19 cellular contexts compared by ENCODE assay signal in genomic region chr2:178825183-178825582, GRCh38. TPM values are rescaled to one million over a fixed set of nuclear protein-coding genes. Genes with fewer than 3 reads are reported as not detected.
A peak's percentile ranks its signal among the peaks of the same experiment; 100 is the strongest.
DNase-seq lines count a peak whose midpoint lies in the region; ATAC-seq and TF ChIP-seq lines count a peak whose summit lies in the region.
"Had no signal": no experiment of that assay in that cellular context is flagged by ENCODE, and none has a peak within 500 bp of the region (broad histone marks: within the 10 kb centered on the region; RNA-seq: fewer than 3 reads in every experiment).

No MANE protein-coding gene starts in this region.

- no peaks in the 10 kb centered on the region for H3K36me3 ChIP-seq in MG63
- H3K36me3 ChIP-seq in body of pancreas (replicated peaks in 1 of 2; ENCODE audit: insufficient read depth in 1 of 2, low read depth in 2 of 2): no peaks in the 10 kb centered on the region

- intact Hi-C loops in body of pancreas (cut with DNase I): no loop called here

- no peak overlapping the region for H3K27ac ChIP-seq in body of pancreas

- no peak for TF ChIP-seq CTCF in body of pancreas (IDR thresholded peaks at IDR 0.05)

- no peak overlapping the region for H3K4me3 Mint-ChIP-seq in activated naive CD8-positive, alpha-beta T cell treated with anti-CD3 and anti-CD28 coated beads, Interleukin-2, amount 50 U/mL, for 24 hours

- peak; percentile 8 for DNase-seq in Daoy (ENCODE audit: low read depth)
- peak; percentile 11 for DNase-seq in MG63
- peak; percentile 78 to 85 for DNase-seq in dermis microvascular lymphatic vessel endothelial cell (ENCODE audit: low read depth in 2 of 2)
- DNase-seq in kidney tubule cell (ENCODE audit: low spot score): peak; percentile 57
- DNase-seq in stimulated activated CD4-positive, alpha-beta T cell treated with anti-CD3 and anti-CD28 coated beads, Interleukin-2, amount 100 ng/mL, for 24 hours: no peak
- no peak for DNase-seq in body of pancreas
- DNase-seq in activated naive CD8-positive, alpha-beta T cell treated with anti-CD3 and anti-CD28 coated beads, Interleukin-2, amount 50 U/mL, for 24 hours: no peak
- DNase-seq: activated CD4-positive, alpha-beta T cell treated with anti-CD3 and anti-CD28 coated beads for 48 hours; activated naive CD4-positive, alpha-beta T cell; AML-193; COR-L47; left ventricle myocardium superior; NCI-H1105; NCI-H2107; NCI-H748 treated with DMSO at 0.1 percent for 48 hours; occipital lobe; stimulated activated CD4-positive, alpha-beta T cell treated with anti-CD3 and anti-CD28 coated beads, Interleukin-2, amount 100 ng/mL, for 48 hours had no signal

- H3K4me1 ChIP-seq in body of pancreas: no peaks in the 10 kb centered on the region

- H3K27ac Mint-ChIP-seq in activated naive CD8-positive, alpha-beta T cell treated with anti-CD3 and anti-CD28 coated beads, Interleukin-2, amount 50 U/mL, for 24 hours: no peak overlapping the region

- H3K27me3 Mint-ChIP-seq in activated naive CD8-positive, alpha-beta T cell treated with anti-CD3 and anti-CD28 coated beads, Interleukin-2, amount 50 U/mL, for 24 hours: no peaks in the 10 kb centered on the region

- H3K27me3 ChIP-seq in MG63 (no peaks in the 10 kb centered on the region), body of pancreas (no peaks in the 10 kb centered on the region)

- no peak for ATAC-seq in HG02759 (IDR thresholded peaks at IDR 0.05; ENCODE audit: unreplicated experiment)
- no peak for ATAC-seq in body of pancreas
- no peak for ATAC-seq in activated naive CD8-positive, alpha-beta T cell treated with anti-CD3 and anti-CD28 coated beads, Interleukin-2, amount 50 U/mL, for 24 hours
- ATAC-seq: Panc1 had no signal

- H3K9me3 ChIP-seq in MG63 (no peaks in the 10 kb centered on the region), body of pancreas (no peaks in the 10 kb centered on the region)

- TF ChIP-seq POLR2A in body of pancreas (IDR thresholded peaks at IDR 0.05): no peak

- peaks cover 7% of the 10 kb centered on the region for H3K9me3 Mint-ChIP-seq in activated naive CD8-positive, alpha-beta T cell treated with anti-CD3 and anti-CD28 coated beads, Interleukin-2, amount 50 U/mL, for 24 hours

- peaks cover 15% of the 10 kb centered on the region for H3K4me1 Mint-ChIP-seq in activated naive CD8-positive, alpha-beta T cell treated with anti-CD3 and anti-CD28 coated beads, Interleukin-2, amount 50 U/mL, for 24 hours

- peaks cover 11% of the 10 kb centered on the region for H3K36me3 Mint-ChIP-seq in activated naive CD8-positive, alpha-beta T cell treated with anti-CD3 and anti-CD28 coated beads, Interleukin-2, amount 50 U/mL, for 24 hours (ENCODE audit: low read depth)

- 90 to 91% methylated on average over 1 of the region's 1 CpG for WGBS in body of pancreas, 2 donors

- H3K4me3 ChIP-seq in MG63 (no peak overlapping the region), body of pancreas (no peak overlapping the region)

RNA-seq across cellular contexts. Expression of gene TTN, which starts 18.0 kb away (rescaled TPM):
- under 0.01 TPM in 1 of 2 replicates, not detected in the other for total RNA-seq in Daoy (2014; rRNA removed; shearing (Covaris generic))
- total RNA-seq in MG63 (2014; rRNA removed; shearing (Covaris generic); ENCODE audit: low replicate concordance): under 0.01 TPM in 1 of 2 replicates, not detected in the other
- total RNA-seq in dermis microvascular lymphatic vessel endothelial cell (0.76 and 1.7 TPM in 2 replicates), body of pancreas (10 to 100 TPM; 26.5 to 94.6 TPM)

Comparison
In these comparisons a context has a peak if more than half of its experiments do, and no peak if none do; other contexts are left out.
1. DNase-seq: peak in Daoy (single experiment), MG63 (single experiment), dermis microvascular lymphatic vessel endothelial cell (2 of 2) and kidney tubule cell (single experiment); none in stimulated activated CD4-positive, alpha-beta T cell treated with anti-CD3 and anti-CD28 coated beads, Interleukin-2, amount 100 ng/mL, for 24 hours (0 of 2), body of pancreas (0 of 4) and activated naive CD8-positive, alpha-beta T cell treated with anti-CD3 and anti-CD28 coated beads, Interleukin-2, amount 50 U/mL, for 24 hours (single experiment).
2. RNA of gene TTN, which starts 18.0 kb away (total RNA-seq): 26.5 to 94.6 TPM in body of pancreas; 0.76 to 1.7 TPM in dermis microvascular lymphatic vessel endothelial cell, under 0.01 TPM in Daoy and under 0.01 TPM in MG63; every median in the first group is over 10 times any median in the second.